ENCODE assay signal across 15 cellular contexts in the genomic region with DNA sequence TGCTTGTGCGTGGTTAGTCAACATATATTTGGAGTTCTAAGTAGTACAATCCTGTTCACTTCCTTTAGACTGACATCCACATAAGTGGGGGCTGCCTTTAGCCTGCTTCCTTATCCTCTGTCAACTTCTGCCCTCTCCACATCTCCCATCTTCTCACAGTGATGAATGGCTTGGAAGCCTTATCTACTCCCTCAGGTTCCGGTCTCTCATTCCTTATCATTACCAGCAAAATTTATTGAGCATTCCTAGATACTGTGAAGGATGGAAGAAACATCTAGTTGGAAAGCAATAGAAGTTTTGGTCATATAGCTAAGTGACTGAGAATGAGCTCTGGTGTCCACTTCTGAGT. TPM values are rescaled to one million over a fixed set of nuclear protein-coding genes. Genes with fewer than 3 reads are reported as not detected.
A peak's percentile ranks its signal among the peaks of the same experiment; 100 is the strongest.
DNase-seq lines count a peak whose midpoint lies in the region; ATAC-seq lines count a peak whose summit lies in the region.
"Had no signal": no experiment of that assay in that cellular context is flagged by ENCODE, and none has a peak within 500 bp of the region (broad histone marks: within the 10 kb centered on the region; RNA-seq: fewer than 3 reads in every experiment).

No MANE protein-coding gene starts in this region.

- no peaks in the 10 kb centered on the region for H3K9me3 Mint-ChIP-seq in stimulated activated naive CD8-positive, alpha-beta T cell treated with anti-CD3 and anti-CD28 coated beads, Interleukin-15, Interleukin-2, amounts not matched to agents 100 ng/mL and 50 ng/mL, for 24 hours
- peaks cover 0 to 3% (median 0%) of the 10 kb centered on the region in 11 donors for H3K9me3 Mint-ChIP-seq in naive thymus-derived CD4-positive, alpha-beta T cell

- no peak for DNase-seq in stimulated activated naive CD8-positive, alpha-beta T cell treated with anti-CD3 and anti-CD28 coated beads, Interleukin-15, Interleukin-2, amounts not matched to agents 100 U/mL and 50 U/mL, for 24 hours
- DNase-seq in amniotic epithelial cell (ENCODE audit: low read depth) (peak; percentile 77), NCI-H1105 treated with DMSO at 0.1 percent for 48 hours (lab: John Stamatoyannopoulos, UW) (no peak), NCI-H2196 treated with DMSO at 0.1 percent for 48 hours (lab: John Stamatoyannopoulos, UW; ENCODE audit: unreplicated experiment) (no peak)
- DNase-seq in naive thymus-derived CD4-positive, alpha-beta T cell = no peak
- DNase-seq: activated gamma-delta T cell treated with Interleukin-2 at 50 U/mL for 16 hours, GDM1, NCI-H1417, SIG-M5 had no signal

- H3K27ac ChIP-seq in naive thymus-derived CD4-positive, alpha-beta T cell (ENCODE audit: low read depth, low read length) = peak overlapping the region; percentile 55
- H3K27ac ChIP-seq: C4-2B had no signal

- H3K27me3 Mint-ChIP-seq in stimulated activated naive CD8-positive, alpha-beta T cell treated with anti-CD3 and anti-CD28 coated beads, Interleukin-15, Interleukin-2, amounts not matched to agents 100 ng/mL and 50 ng/mL, for 24 hours = no peaks in the 10 kb centered on the region
- no peaks in the 10 kb centered on the region for H3K27me3 Mint-ChIP-seq in naive thymus-derived CD4-positive, alpha-beta T cell

- no peaks in the 10 kb centered on the region for H3K36me3 ChIP-seq in naive thymus-derived CD4-positive, alpha-beta T cell (ENCODE audit: control insufficient read depth in 2 of 3, insufficient read depth in 3 of 3, low read length in 3 of 3)

- H3K27ac Mint-ChIP-seq in stimulated activated naive CD8-positive, alpha-beta T cell treated with anti-CD3 and anti-CD28 coated beads, Interleukin-15, Interleukin-2, amounts not matched to agents 100 ng/mL and 50 ng/mL, for 24 hours = peak overlapping the region; percentile 75
- H3K27ac Mint-ChIP-seq in naive thymus-derived CD4-positive, alpha-beta T cell = peak overlapping the region in 8 of 9 donors; percentile 57 to 94 (median 84)
- H3K27ac Mint-ChIP-seq: WTC11 had no signal

- intact Hi-C loops in naive thymus-derived CD4-positive, alpha-beta T cell (cut with micrococcal nuclease) = no loop called here

- H3K9me3 ChIP-seq in naive thymus-derived CD4-positive, alpha-beta T cell (ENCODE audit: control insufficient read depth in 2 of 3, low read length in 3 of 3) = no peaks in the 10 kb centered on the region

- H3K36me3 Mint-ChIP-seq in stimulated activated naive CD8-positive, alpha-beta T cell treated with anti-CD3 and anti-CD28 coated beads, Interleukin-15, Interleukin-2, amounts not matched to agents 100 ng/mL and 50 ng/mL, for 24 hours (ENCODE audit: low read depth) = peaks cover 5% of the 10 kb centered on the region
- peaks cover 0 to 12% (median 0%) of the 10 kb centered on the region in 5 donors for H3K36me3 Mint-ChIP-seq in naive thymus-derived CD4-positive, alpha-beta T cell
- H3K36me3 Mint-ChIP-seq: WTC11 had no signal

- H3K4me1 Mint-ChIP-seq in stimulated activated naive CD8-positive, alpha-beta T cell treated with anti-CD3 and anti-CD28 coated beads, Interleukin-15, Interleukin-2, amounts not matched to agents 100 ng/mL and 50 ng/mL, for 24 hours (ENCODE audit: low read depth) = peaks cover 76% of the 10 kb centered on the region
- peaks cover 20 to 80% (median 76%) of the 10 kb centered on the region in 7 donors for H3K4me1 Mint-ChIP-seq in naive thymus-derived CD4-positive, alpha-beta T cell

- no peak overlapping the region for H3K4me3 ChIP-seq in naive thymus-derived CD4-positive, alpha-beta T cell (ENCODE audit: low read length)

- H3K27me3 ChIP-seq in naive thymus-derived CD4-positive, alpha-beta T cell (ENCODE audit: control insufficient read depth in 2 of 2, insufficient read depth in 2 of 2, low read length in 2 of 2) = no peaks in the 10 kb centered on the region

- POLR2A ChIA-PET in naive thymus-derived CD4-positive, alpha-beta T cell (lab: Charles Lee) = interaction anchor here (0.6 to 5.8 kb wide), 3 partner anchors 11 to 81 kb away, joined by 3 to 55 read pairs (median 3); partner anchors contain the start of gene DOCK11

- H3K4me3 Mint-ChIP-seq in stimulated activated naive CD8-positive, alpha-beta T cell treated with anti-CD3 and anti-CD28 coated beads, Interleukin-15, Interleukin-2, amounts not matched to agents 100 ng/mL and 50 ng/mL, for 24 hours = peak overlapping the region; percentile 35
- H3K4me3 Mint-ChIP-seq in naive thymus-derived CD4-positive, alpha-beta T cell = peak overlapping the region in 9 of 10 donors; percentile 2 to 59 (median 20)
- H3K4me3 Mint-ChIP-seq: WTC11 had no signal

- H3K4me1 ChIP-seq in naive thymus-derived CD4-positive, alpha-beta T cell (ENCODE audit: control insufficient read depth in 2 of 2, insufficient read depth in 2 of 2, low read length in 2 of 2) = peaks cover 43 to 51% of the 10 kb centered on the region in 2 donors

- CTCF ChIA-PET in naive thymus-derived CD4-positive, alpha-beta T cell (lab: Charles Lee) = no interaction called here

- no peak for ATAC-seq in stimulated activated naive CD8-positive, alpha-beta T cell treated with anti-CD3 and anti-CD28 coated beads, Interleukin-15, Interleukin-2, amounts not matched to agents 100 U/mL and 50 U/mL, for 24 hours
- ATAC-seq in naive thymus-derived CD4-positive, alpha-beta T cell = no peak
- no peak for ATAC-seq in GM21526 (IDR thresholded peaks at IDR 0.05; ENCODE audit: low FRiP score, unreplicated experiment)
- no peak for ATAC-seq in GM19455 (IDR thresholded peaks at IDR 0.05; ENCODE audit: unreplicated experiment)
- ATAC-seq: HepG2, WTC11 had no signal

RNA-seq across cellular contexts. Expression of gene DOCK11, which starts 25.2 kb away (rescaled TPM):
- 100 to 1,000 TPM in 3 of 5 experiments, 10 to 100 TPM in 2; 68.9 to 115 (median 102) TPM for total RNA-seq in naive thymus-derived CD4-positive, alpha-beta T cell
- polyA plus RNA-seq in naive thymus-derived CD4-positive, alpha-beta T cell = 10 to 100 TPM; 24.2 to 27.0 TPM
